27 cellular contexts compared by ENCODE assay signal in genomic region chr2:152609699-152610098, GRCh38.
"Had no signal": no experiment of that assay in that cellular context is flagged by ENCODE, and none has a peak within 500 bp of the region (broad histone marks: within the 10 kb centered on the region; RNA-seq: fewer than 3 reads in every experiment).

No MANE protein-coding gene starts in this region.

- H3K27ac Mint-ChIP-seq: naive thymus-derived CD8-positive, alpha-beta T cell; natural killer cell treated with Interleukin-12 subunit alpha and Interleukin-12 subunit beta and Interleukin-15 and Interleukin-18, amount 100 ng/mL, for 72 hours; nephron progenitor cell; stimulated activated effector memory CD8-positive, alpha-beta T cell treated with anti-CD3 and anti-CD28 coated beads, Interleukin-12 subunit alpha, Interleukin-12 subunit beta, amount 100 ng/mL, for 72 hours; stimulated activated naive B cell treated with anti-CD40 and anti-IgM and Interleukin-4, amounts not matched to agents 10 μg/mL and 1 μg/mL and 100 μg/mL, for 72 hours; stimulated activated naive CD8-positive, alpha-beta T cell treated with anti-CD3 and anti-CD28 coated beads, Interleukin-15, Interleukin-2, amounts not matched to agents 100 ng/mL and 50 ng/mL, for 24 hours; type B pancreatic cell had no signal

- H3K4me1 Mint-ChIP-seq: neural crest cell had no signal

- H3K36me3 Mint-ChIP-seq: naive thymus-derived CD8-positive, alpha-beta T cell; natural killer cell treated with Interleukin-12 subunit alpha and Interleukin-12 subunit beta and Interleukin-15 and Interleukin-18, amount 100 ng/mL, for 72 hours; stimulated activated effector memory CD8-positive, alpha-beta T cell treated with anti-CD3 and anti-CD28 coated beads, Interleukin-12 subunit alpha, Interleukin-12 subunit beta, amount 100 ng/mL, for 72 hours; stimulated activated naive B cell treated with anti-CD40 and anti-IgM and Interleukin-4, amounts not matched to agents 10 μg/mL and 1 μg/mL and 100 μg/mL, for 72 hours had no signal

- H3K27ac ChIP-seq: neutrophil, pancreas, prostate gland, right lobe of liver, sigmoid colon, stomach, thoracic aorta, thyroid gland, tibial nerve, upper lobe of right lung, uterus had no signal

- H3K27me3 Mint-ChIP-seq: naive thymus-derived CD8-positive, alpha-beta T cell; natural killer cell treated with Interleukin-12 subunit alpha and Interleukin-12 subunit beta and Interleukin-15 and Interleukin-18, amount 100 ng/mL, for 72 hours; stimulated activated naive B cell treated with anti-CD40 and anti-IgM and Interleukin-4, amounts not matched to agents 10 μg/mL and 1 μg/mL and 100 μg/mL, for 72 hours; stimulated activated naive CD8-positive, alpha-beta T cell treated with anti-CD3 and anti-CD28 coated beads, Interleukin-15, Interleukin-2, amounts not matched to agents 100 ng/mL and 50 ng/mL, for 24 hours; type B pancreatic cell had no signal

- H3K36me3 ChIP-seq: neutrophil, pancreas, prostate gland, right lobe of liver, thyroid gland, uterus had no signal

- H3K4me1 ChIP-seq: pancreas, prostate gland, right lobe of liver, uterus had no signal

- ATAC-seq: naive thymus-derived CD8-positive, alpha-beta T cell; natural killer cell treated with Interleukin-12 subunit alpha and Interleukin-12 subunit beta and Interleukin-15 and Interleukin-18, amount 100 ng/mL, for 72 hours; pancreas; right cardiac atrium; right lobe of liver; stimulated activated effector memory CD8-positive, alpha-beta T cell treated with anti-CD3 and anti-CD28 coated beads, Interleukin-12 subunit alpha, Interleukin-12 subunit beta, amount 100 ng/mL, for 72 hours; stimulated activated naive B cell treated with anti-CD40 and anti-IgM and Interleukin-4, amounts not matched to agents 10 μg/mL and 1 μg/mL and 100 μg/mL, for 72 hours; upper lobe of right lung had no signal

- H3K9me3 Mint-ChIP-seq: naive thymus-derived CD8-positive, alpha-beta T cell; natural killer cell treated with Interleukin-12 subunit alpha and Interleukin-12 subunit beta and Interleukin-15 and Interleukin-18, amount 100 ng/mL, for 72 hours; nephron progenitor cell; neural crest cell; stimulated activated effector memory CD8-positive, alpha-beta T cell treated with anti-CD3 and anti-CD28 coated beads, Interleukin-12 subunit alpha, Interleukin-12 subunit beta, amount 100 ng/mL, for 72 hours; stimulated activated naive B cell treated with anti-CD40 and anti-IgM and Interleukin-4, amounts not matched to agents 10 μg/mL and 1 μg/mL and 100 μg/mL, for 72 hours; stimulated activated naive CD8-positive, alpha-beta T cell treated with anti-CD3 and anti-CD28 coated beads, Interleukin-15, Interleukin-2, amounts not matched to agents 100 ng/mL and 50 ng/mL, for 24 hours; type B pancreatic cell had no signal

- DNase-seq: naive thymus-derived CD8-positive, alpha-beta T cell; nephron progenitor cell; nucleus accumbens; pancreas; right cardiac atrium; right lobe of liver; sigmoid colon; small intestine; stimulated activated CD4-positive, alpha-beta T cell treated with anti-CD3 and anti-CD28 coated beads, Interleukin-15, amount 100 ng/mL, for 24 hours; stimulated activated CD4-positive, alpha-beta T cell treated with anti-CD3 and anti-CD28 coated beads, Interleukin-2, amount 100 ng/mL, for 24 hours; stimulated activated CD4-positive, alpha-beta T cell treated with anti-CD3 and anti-CD28 coated beads, Interleukin-2, amount 100 ng/mL, for 48 hours; stimulated activated CD4-positive, alpha-beta T cell treated with anti-CD3 and anti-CD28 coated beads, Interleukin-4, amount 100 ng/mL, for 24 hours; stimulated activated naive B cell treated with anti-CD40 and anti-IgM and Interleukin-4, amounts not matched to agents 10 μg/mL and 1 μg/mL and 100 μg/mL, for 72 hours; stimulated activated naive CD4-positive, alpha-beta T cell treated with Interleukin-2 at 50 U/mL for 16 hours; stomach; thyroid gland; upper lobe of right lung; uterus had no signal

- H3K4me3 Mint-ChIP-seq: naive thymus-derived CD8-positive, alpha-beta T cell; natural killer cell treated with Interleukin-12 subunit alpha and Interleukin-12 subunit beta and Interleukin-15 and Interleukin-18, amount 100 ng/mL, for 72 hours; nephron progenitor cell; neural crest cell; stimulated activated effector memory CD8-positive, alpha-beta T cell treated with anti-CD3 and anti-CD28 coated beads, Interleukin-12 subunit alpha, Interleukin-12 subunit beta, amount 100 ng/mL, for 72 hours; stimulated activated naive B cell treated with anti-CD40 and anti-IgM and Interleukin-4, amounts not matched to agents 10 μg/mL and 1 μg/mL and 100 μg/mL, for 72 hours; stimulated activated naive CD8-positive, alpha-beta T cell treated with anti-CD3 and anti-CD28 coated beads, Interleukin-15, Interleukin-2, amounts not matched to agents 100 ng/mL and 50 ng/mL, for 24 hours; type B pancreatic cell had no signal

- H3K9me3 ChIP-seq: neutrophil, pancreas, prostate gland, right lobe of liver, sigmoid colon, stomach, thoracic aorta, thyroid gland, tibial nerve, upper lobe of right lung, uterus had no signal

- H3K27me3 ChIP-seq: neutrophil, pancreas, right lobe of liver, sigmoid colon, stomach, thyroid gland, tibial nerve, upper lobe of right lung, uterus had no signal

- H3K4me3 ChIP-seq: pancreas, prostate gland, right lobe of liver, sigmoid colon, stomach, thoracic aorta, thyroid gland, tibial nerve, upper lobe of right lung, uterus had no signal
